In genomic region chr17:34082404-34082803, GRCh38 we compare ENCODE assay signal across 1 cellular context.
TF ChIP-seq lines count a peak whose summit lies in the region.

No MANE protein-coding gene starts in this region.

TF ChIP-seq in K562, 482 proteins besides CTCF, POLR2A, EP300 and RAD21 (continued from another document):
- TF ChIP-seq, protein P1, sequence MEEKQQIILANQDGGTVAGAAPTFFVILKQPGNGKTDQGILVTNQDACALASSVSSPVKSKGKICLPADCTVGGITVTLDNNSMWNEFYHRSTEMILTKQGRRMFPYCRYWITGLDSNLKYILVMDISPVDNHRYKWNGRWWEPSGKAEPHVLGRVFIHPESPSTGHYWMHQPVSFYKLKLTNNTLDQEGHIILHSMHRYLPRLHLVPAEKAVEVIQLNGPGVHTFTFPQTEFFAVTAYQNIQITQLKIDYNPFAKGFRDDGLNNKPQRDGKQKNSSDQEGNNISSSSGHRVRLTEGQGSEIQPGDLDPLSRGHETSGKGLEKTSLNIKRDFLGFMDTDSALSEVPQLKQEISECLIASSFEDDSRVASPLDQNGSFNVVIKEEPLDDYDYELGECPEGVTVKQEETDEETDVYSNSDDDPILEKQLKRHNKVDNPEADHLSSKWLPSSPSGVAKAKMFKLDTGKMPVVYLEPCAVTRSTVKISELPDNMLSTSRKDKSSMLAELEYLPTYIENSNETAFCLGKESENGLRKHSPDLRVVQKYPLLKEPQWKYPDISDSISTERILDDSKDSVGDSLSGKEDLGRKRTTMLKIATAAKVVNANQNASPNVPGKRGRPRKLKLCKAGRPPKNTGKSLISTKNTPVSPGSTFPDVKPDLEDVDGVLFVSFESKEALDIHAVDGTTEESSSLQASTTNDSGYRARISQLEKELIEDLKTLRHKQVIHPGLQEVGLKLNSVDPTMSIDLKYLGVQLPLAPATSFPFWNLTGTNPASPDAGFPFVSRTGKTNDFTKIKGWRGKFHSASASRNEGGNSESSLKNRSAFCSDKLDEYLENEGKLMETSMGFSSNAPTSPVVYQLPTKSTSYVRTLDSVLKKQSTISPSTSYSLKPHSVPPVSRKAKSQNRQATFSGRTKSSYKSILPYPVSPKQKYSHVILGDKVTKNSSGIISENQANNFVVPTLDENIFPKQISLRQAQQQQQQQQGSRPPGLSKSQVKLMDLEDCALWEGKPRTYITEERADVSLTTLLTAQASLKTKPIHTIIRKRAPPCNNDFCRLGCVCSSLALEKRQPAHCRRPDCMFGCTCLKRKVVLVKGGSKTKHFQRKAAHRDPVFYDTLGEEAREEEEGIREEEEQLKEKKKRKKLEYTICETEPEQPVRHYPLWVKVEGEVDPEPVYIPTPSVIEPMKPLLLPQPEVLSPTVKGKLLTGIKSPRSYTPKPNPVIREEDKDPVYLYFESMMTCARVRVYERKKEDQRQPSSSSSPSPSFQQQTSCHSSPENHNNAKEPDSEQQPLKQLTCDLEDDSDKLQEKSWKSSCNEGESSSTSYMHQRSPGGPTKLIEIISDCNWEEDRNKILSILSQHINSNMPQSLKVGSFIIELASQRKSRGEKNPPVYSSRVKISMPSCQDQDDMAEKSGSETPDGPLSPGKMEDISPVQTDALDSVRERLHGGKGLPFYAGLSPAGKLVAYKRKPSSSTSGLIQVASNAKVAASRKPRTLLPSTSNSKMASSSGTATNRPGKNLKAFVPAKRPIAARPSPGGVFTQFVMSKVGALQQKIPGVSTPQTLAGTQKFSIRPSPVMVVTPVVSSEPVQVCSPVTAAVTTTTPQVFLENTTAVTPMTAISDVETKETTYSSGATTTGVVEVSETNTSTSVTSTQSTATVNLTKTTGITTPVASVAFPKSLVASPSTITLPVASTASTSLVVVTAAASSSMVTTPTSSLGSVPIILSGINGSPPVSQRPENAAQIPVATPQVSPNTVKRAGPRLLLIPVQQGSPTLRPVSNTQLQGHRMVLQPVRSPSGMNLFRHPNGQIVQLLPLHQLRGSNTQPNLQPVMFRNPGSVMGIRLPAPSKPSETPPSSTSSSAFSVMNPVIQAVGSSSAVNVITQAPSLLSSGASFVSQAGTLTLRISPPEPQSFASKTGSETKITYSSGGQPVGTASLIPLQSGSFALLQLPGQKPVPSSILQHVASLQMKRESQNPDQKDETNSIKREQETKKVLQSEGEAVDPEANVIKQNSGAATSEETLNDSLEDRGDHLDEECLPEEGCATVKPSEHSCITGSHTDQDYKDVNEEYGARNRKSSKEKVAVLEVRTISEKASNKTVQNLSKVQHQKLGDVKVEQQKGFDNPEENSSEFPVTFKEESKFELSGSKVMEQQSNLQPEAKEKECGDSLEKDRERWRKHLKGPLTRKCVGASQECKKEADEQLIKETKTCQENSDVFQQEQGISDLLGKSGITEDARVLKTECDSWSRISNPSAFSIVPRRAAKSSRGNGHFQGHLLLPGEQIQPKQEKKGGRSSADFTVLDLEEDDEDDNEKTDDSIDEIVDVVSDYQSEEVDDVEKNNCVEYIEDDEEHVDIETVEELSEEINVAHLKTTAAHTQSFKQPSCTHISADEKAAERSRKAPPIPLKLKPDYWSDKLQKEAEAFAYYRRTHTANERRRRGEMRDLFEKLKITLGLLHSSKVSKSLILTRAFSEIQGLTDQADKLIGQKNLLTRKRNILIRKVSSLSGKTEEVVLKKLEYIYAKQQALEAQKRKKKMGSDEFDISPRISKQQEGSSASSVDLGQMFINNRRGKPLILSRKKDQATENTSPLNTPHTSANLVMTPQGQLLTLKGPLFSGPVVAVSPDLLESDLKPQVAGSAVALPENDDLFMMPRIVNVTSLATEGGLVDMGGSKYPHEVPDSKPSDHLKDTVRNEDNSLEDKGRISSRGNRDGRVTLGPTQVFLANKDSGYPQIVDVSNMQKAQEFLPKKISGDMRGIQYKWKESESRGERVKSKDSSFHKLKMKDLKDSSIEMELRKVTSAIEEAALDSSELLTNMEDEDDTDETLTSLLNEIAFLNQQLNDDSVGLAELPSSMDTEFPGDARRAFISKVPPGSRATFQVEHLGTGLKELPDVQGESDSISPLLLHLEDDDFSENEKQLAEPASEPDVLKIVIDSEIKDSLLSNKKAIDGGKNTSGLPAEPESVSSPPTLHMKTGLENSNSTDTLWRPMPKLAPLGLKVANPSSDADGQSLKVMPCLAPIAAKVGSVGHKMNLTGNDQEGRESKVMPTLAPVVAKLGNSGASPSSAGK (IDR thresholded peaks at IDR 0.05), result no peak
- TF ChIP-seq ZNF280B (CRISPR knock-in tag; IDR thresholded peaks at IDR 0.05), result no peak
- peak; percentile 62 for TF ChIP-seq EGR1 (conservative IDR thresholded peaks at IDR 0.05)
- no peak for TF ChIP-seq DNMT1 (IDR thresholded peaks at IDR 0.05)
- TF ChIP-seq, protein P2, sequence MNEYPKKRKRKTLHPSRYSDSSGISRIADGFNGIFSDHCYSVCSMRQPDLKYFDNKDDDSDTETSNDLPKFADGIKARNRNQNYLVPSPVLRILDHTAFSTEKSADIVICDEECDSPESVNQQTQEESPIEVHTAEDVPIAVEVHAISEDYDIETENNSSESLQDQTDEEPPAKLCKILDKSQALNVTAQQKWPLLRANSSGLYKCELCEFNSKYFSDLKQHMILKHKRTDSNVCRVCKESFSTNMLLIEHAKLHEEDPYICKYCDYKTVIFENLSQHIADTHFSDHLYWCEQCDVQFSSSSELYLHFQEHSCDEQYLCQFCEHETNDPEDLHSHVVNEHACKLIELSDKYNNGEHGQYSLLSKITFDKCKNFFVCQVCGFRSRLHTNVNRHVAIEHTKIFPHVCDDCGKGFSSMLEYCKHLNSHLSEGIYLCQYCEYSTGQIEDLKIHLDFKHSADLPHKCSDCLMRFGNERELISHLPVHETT (CRISPR knock-in tag; conservative IDR thresholded peaks at IDR 0.05 in 1 of 2, IDR thresholded peaks at IDR 0.05 in 1 of 2), result no peak
- no peak for TF ChIP-seq YBX1 (IDR thresholded peaks at IDR 0.05)
- TF ChIP-seq U2AF1 (optimal IDR thresholded peaks at IDR 0.05; ENCODE audit: low read depth, low read length), result no peak
- TF ChIP-seq SREBF2 (CRISPR knock-in tag; IDR thresholded peaks at IDR 0.05), result no peak
- no peak for TF ChIP-seq YY1 (IDR thresholded peaks at IDR 0.05; ENCODE audit: borderline replicate concordance in 1 of 3, control insufficient read depth in 1 of 3, extremely low read depth in 1 of 3, insufficient read depth in 3 of 3, insufficient read length in 1 of 3, insufficient replicate concordance in 2 of 3, low read depth in 1 of 3, low read length in 2 of 3)
- no peak for TF ChIP-seq MTA2 (IDR thresholded peaks at IDR 0.05; ENCODE audit: low read depth)
- no peak for TF ChIP-seq ZNF165 (CRISPR knock-in tag; IDR thresholded peaks at IDR 0.05; ENCODE audit: borderline replicate concordance)
- no peak for TF ChIP-seq PHF20 (IDR thresholded peaks at IDR 0.05; ENCODE audit: partially characterized antibody)
- TF ChIP-seq HNRNPH1 (optimal IDR thresholded peaks at IDR 0.05; ENCODE audit: low read depth, low read length), result no peak
- TF ChIP-seq ZSCAN32 (CRISPR knock-in tag; IDR thresholded peaks at IDR 0.05), result no peak
- TF ChIP-seq SPI1 (IDR thresholded peaks at IDR 0.05; ENCODE audit: borderline replicate concordance, low read depth, low read length), result peak; percentile 32; the same call in 1 of the 2 replicates
- no peak for TF ChIP-seq FOXJ3 (CRISPR knock-in tag; IDR thresholded peaks at IDR 0.05)
- no peak for TF ChIP-seq TSC22D4 (tag; IDR thresholded peaks at IDR 0.05)
- no peak for TF ChIP-seq ADNP (tag; IDR thresholded peaks at IDR 0.05)
- no peak for TF ChIP-seq PRPF4 (IDR thresholded peaks at IDR 0.05; ENCODE audit: insufficient read depth, low read depth, low read length, poor library complexity, severe bottlenecking)
- peak; percentile 38; the same call in 1 of the 2 replicates for TF ChIP-seq KLF16 (IDR thresholded peaks at IDR 0.05)
- peak; percentile 93 for TF ChIP-seq MEIS2 (IDR thresholded peaks at IDR 0.05; ENCODE audit: partially characterized antibody)
- TF ChIP-seq ZBTB9 (CRISPR knock-in tag; IDR thresholded peaks at IDR 0.05), result no peak
- TF ChIP-seq HDAC1 (IDR thresholded peaks at IDR 0.05), result no peak
- no peak for TF ChIP-seq ZBTB1 (CRISPR knock-in tag; IDR thresholded peaks at IDR 0.05; ENCODE audit: borderline replicate concordance, low read depth)
- TF ChIP-seq, protein P3, sequence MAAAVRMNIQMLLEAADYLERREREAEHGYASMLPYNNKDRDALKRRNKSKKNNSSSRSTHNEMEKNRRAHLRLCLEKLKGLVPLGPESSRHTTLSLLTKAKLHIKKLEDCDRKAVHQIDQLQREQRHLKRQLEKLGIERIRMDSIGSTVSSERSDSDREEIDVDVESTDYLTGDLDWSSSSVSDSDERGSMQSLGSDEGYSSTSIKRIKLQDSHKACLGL (CRISPR knock-in tag; IDR thresholded peaks at IDR 0.05; ENCODE audit: borderline replicate concordance, poor library complexity, severe bottlenecking), result no peak
- TF ChIP-seq, protein P4, sequence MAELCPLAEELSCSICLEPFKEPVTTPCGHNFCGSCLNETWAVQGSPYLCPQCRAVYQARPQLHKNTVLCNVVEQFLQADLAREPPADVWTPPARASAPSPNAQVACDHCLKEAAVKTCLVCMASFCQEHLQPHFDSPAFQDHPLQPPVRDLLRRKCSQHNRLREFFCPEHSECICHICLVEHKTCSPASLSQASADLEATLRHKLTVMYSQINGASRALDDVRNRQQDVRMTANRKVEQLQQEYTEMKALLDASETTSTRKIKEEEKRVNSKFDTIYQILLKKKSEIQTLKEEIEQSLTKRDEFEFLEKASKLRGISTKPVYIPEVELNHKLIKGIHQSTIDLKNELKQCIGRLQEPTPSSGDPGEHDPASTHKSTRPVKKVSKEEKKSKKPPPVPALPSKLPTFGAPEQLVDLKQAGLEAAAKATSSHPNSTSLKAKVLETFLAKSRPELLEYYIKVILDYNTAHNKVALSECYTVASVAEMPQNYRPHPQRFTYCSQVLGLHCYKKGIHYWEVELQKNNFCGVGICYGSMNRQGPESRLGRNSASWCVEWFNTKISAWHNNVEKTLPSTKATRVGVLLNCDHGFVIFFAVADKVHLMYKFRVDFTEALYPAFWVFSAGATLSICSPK (IDR thresholded peaks at IDR 0.05; ENCODE audit: borderline replicate concordance), result no peak
- TF ChIP-seq POLR2G (IDR thresholded peaks at IDR 0.05; ENCODE audit: low read depth, low read length), result no peak
- no peak for TF ChIP-seq NCOA2 (IDR thresholded peaks at IDR 0.05; ENCODE audit: partially characterized antibody in 2 of 2)
- TF ChIP-seq, protein P5, sequence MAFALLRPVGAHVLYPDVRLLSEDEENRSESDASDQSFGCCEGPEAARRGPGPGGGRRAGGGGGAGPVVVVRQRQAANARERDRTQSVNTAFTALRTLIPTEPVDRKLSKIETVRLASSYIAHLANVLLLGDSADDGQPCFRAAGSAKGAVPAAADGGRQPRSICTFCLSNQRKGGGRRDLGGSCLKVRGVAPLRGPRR (CRISPR knock-in tag; IDR thresholded peaks at IDR 0.05), result no peak
- no peak for TF ChIP-seq RBM22 (IDR thresholded peaks at IDR 0.05; ENCODE audit: low read depth, low read length, poor library complexity, severe bottlenecking)
- TF ChIP-seq PCBP2 (IDR thresholded peaks at IDR 0.05; ENCODE audit: low read depth, low read length, poor library complexity, severe bottlenecking), result no peak
- no peak for TF ChIP-seq TAF1 (IDR thresholded peaks at IDR 0.05; ENCODE audit: control insufficient read depth, extremely low read depth, insufficient read depth, low read length, severe bottlenecking)
- no peak for TF ChIP-seq CREB1 (IDR thresholded peaks at IDR 0.05)
- TF ChIP-seq CREB1 (CRISPR knock-in tag; IDR thresholded peaks at IDR 0.05), result no peak
- no peak for TF ChIP-seq SP1 (CRISPR knock-in tag; IDR thresholded peaks at IDR 0.05)
